Comparison of ENCODE assay signal across 11 cellular contexts in the genomic region with DNA sequence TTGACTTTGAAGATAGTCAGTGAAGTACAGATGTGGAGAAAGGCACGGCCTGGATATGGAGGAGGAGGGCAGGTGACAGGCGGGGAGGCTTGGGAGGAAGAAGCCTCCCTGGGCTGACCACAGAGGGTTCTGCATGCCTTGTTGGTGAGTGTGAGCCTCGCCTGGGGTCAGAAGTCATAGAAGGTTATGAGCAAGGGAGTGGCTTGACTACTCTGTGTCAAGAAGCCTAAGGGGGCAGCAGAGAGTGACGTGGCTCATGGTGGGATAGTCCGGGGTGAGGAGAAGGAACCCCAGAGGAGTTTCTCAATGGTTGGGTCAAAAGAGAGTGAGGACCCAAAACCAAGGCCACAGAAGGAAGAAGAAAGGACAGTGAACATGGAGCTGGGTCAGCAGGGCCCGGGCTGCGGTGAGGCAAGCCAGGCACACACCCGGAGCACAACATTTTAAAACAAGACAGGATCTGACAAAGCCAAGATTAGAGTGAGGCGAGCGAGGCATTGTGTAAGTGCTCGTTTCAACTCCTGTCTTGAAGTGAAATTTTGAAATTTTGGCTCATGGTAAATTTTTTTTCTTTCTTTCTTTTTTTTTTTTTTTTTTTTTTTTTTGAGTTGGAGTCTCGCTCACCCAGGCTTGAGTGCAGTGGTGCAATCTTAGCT. TPM values are rescaled to one million over a fixed set of nuclear protein-coding genes. Genes with fewer than 3 reads are reported as not detected.
DNase-seq lines count a peak whose midpoint lies in the region; ATAC-seq lines count a peak whose summit lies in the region.
"Had no signal": no experiment of that assay in that cellular context is flagged by ENCODE, and none has a peak within 500 bp of the region (broad histone marks: within the 10 kb centered on the region; RNA-seq: fewer than 3 reads in every experiment).

No MANE protein-coding gene starts in this region.

- no peaks in the 10 kb centered on the region for H3K36me3 ChIP-seq in H7 (replicated peaks; ENCODE audit: control insufficient read depth, insufficient read depth, low read length)
- H3K36me3 ChIP-seq: left lung had no signal

- H3K4me3 ChIP-seq in H7 (ENCODE audit: insufficient read depth, low read depth, low read length) = no peak overlapping the region
- H3K4me3 ChIP-seq: left lung had no signal

- ATAC-seq in GM21528 (IDR thresholded peaks at IDR 0.05; ENCODE audit: low FRiP score, unreplicated experiment) = no peak
- no peak for ATAC-seq in HG03108 (IDR thresholded peaks at IDR 0.05; ENCODE audit: unreplicated experiment)
- no peak for ATAC-seq in GM19023 (IDR thresholded peaks at IDR 0.05; ENCODE audit: unreplicated experiment)
- ATAC-seq: left lung had no signal

- H3K27me3 ChIP-seq in H7 (ENCODE audit: control insufficient read depth, insufficient read depth, low read length) = no peaks in the 10 kb centered on the region

- DNase-seq in A172 (ENCODE audit: low spot score) = peak; percentile 69
- DNase-seq in H7 = peak; percentile 69
- DNase-seq in RPMI7951 (ENCODE audit: low read depth) = peak; percentile 92
- DNase-seq in glomerular visceral epithelial cell (ENCODE audit: extremely low spot score) = peak; percentile 91
- DNase-seq in hippocampal formation (lab: John Stamatoyannopoulos, UW) = no peak
- DNase-seq: activated T-cell treated with anti-CD3 and anti-CD28 coated beads, Interleukin-2, amount 50 U/mL, for 24 hours; effector CD4-positive, alpha-beta T cell had no signal

RNA-seq across cellular contexts. Expression of gene PDGFB, which starts 31.9 kb away (rescaled TPM):
- total RNA-seq in A172 (2014; rRNA removed; shearing (Covaris generic)) = 9.8 and 13.4 TPM in 2 replicates
- total RNA-seq in H7 (2014; rRNA removed; shearing (Covaris generic)) = 7.2 and 8.5 TPM in 2 replicates
- total RNA-seq in RPMI7951 (2014; rRNA removed; shearing (Covaris generic)) = 1.2 and 1.7 TPM in 2 replicates

Comparison
In these comparisons a context has a peak if more than half of its experiments do, and no peak if none do; other contexts are left out.
1. DNase-seq: peak in A172 (single experiment), H7 (single experiment), RPMI7951 (single experiment) and glomerular visceral epithelial cell (single experiment); none in hippocampal formation (0 of 2).